Comparison of ENCODE assay signal across 16 cellular contexts in genomic region chr5:115738807-115739206, GRCh38.
DNase-seq lines count a peak whose midpoint lies in the region; ATAC-seq, FAIRE-seq and TF ChIP-seq lines count a peak whose summit lies in the region.
"Had no signal": no experiment of that assay in that cellular context is flagged by ENCODE, and none has a peak within 500 bp of the region (broad histone marks: within the 10 kb centered on the region; RNA-seq: fewer than 3 reads in every experiment).

No MANE protein-coding gene starts in this region.

- TF ChIP-seq RAD21 in SK-N-SH (IDR thresholded peaks at IDR 0.05; ENCODE audit: low read length) = no peak

- WGBS in SK-N-SH (ENCODE audit: low lambda C conversion rate) = 19% methylated on average over 2 of the region's 2 CpGs

- no peak overlapping the region for H2AFZ ChIP-seq in SK-N-SH (ENCODE audit: low read depth)

- ATAC-seq in HG02678 (IDR thresholded peaks at IDR 0.05; ENCODE audit: unreplicated experiment) = no peak
- ATAC-seq in GM21528 (IDR thresholded peaks at IDR 0.05; ENCODE audit: low FRiP score, unreplicated experiment) = no peak

- H3K4me3 ChIP-seq in LNCaP clone FGC (ENCODE audit: low read depth, low read length) (no peak overlapping the region), SK-N-SH (ENCODE audit: low read depth in 2 of 2, low read length in 1 of 2) (no peak overlapping the region)
- H3K4me3 ChIP-seq: BLaER1 treated with 17β-estradiol and CSF1 and Interleukin-3, amounts not matched to agents 10 nM and 100 nM had no signal

- POLR2A ChIA-PET in SK-N-SH (lab: Yijun Ruan, JAX) = no interaction called here

- no peak overlapping the region for H3K27ac ChIP-seq in SK-N-SH (ENCODE audit: low read depth in 2 of 2, low read length in 1 of 2)
- H3K27ac ChIP-seq: BLaER1 treated with 17β-estradiol and CSF1 and Interleukin-3, amounts not matched to agents 10 nM and 100 nM had no signal

- TF ChIP-seq CTCF in LNCaP clone FGC (IDR thresholded peaks at IDR 0.05; ENCODE audit: control insufficient read depth, extremely low read depth, insufficient read depth) = no peak
- TF ChIP-seq CTCF in SK-N-SH (IDR thresholded peaks at IDR 0.05) = no peak

- H3K9ac ChIP-seq in SK-N-SH = no peak overlapping the region
- H3K9ac ChIP-seq: BLaER1 treated with 17β-estradiol and CSF1 and Interleukin-3, amounts not matched to agents 10 nM and 100 nM had no signal

- no peak overlapping the region for H3K4me2 ChIP-seq in SK-N-SH
- H3K4me2 ChIP-seq: BLaER1 treated with 17β-estradiol and CSF1 and Interleukin-3, amounts not matched to agents 10 nM and 100 nM had no signal

- no peak for TF ChIP-seq EP300 in SK-N-SH (IDR thresholded peaks at IDR 0.05; ENCODE audit: borderline replicate concordance in 1 of 2, low read depth in 1 of 2, low read length in 1 of 2)

- no peaks in the 10 kb centered on the region for H3F3A ChIP-seq in SK-N-SH (replicated peaks; ENCODE audit: insufficient read depth)

- no peaks in the 10 kb centered on the region for H3K36me3 ChIP-seq in SK-N-SH (replicated peaks in 1 of 2; ENCODE audit: control insufficient read depth in 1 of 2, insufficient read depth in 2 of 2, low read length in 1 of 2)
- H3K36me3 ChIP-seq: BLaER1 treated with 17β-estradiol and CSF1 and Interleukin-3, amounts not matched to agents 10 nM and 100 nM had no signal

- no peaks in the 10 kb centered on the region for H3K9me3 ChIP-seq in SK-N-SH

- no peaks in the 10 kb centered on the region for H4K20me1 ChIP-seq in SK-N-SH (ENCODE audit: insufficient read depth)
- H4K20me1 ChIP-seq: BLaER1 treated with 17β-estradiol and CSF1 and Interleukin-3, amounts not matched to agents 10 nM and 100 nM had no signal

- peak; percentile 19 for DNase-seq in COR-L47 (lab: John Stamatoyannopoulos, UW)
- peak; percentile 2 for DNase-seq in LNCaP clone FGC (ENCODE audit: low read depth)
- DNase-seq in NCI-H69 (lab: John Stamatoyannopoulos, UW) = peak; percentile 85
- DNase-seq in SK-N-SH = no peak
- DNase-seq in ureter (ENCODE audit: low spot score) = no peak
- DNase-seq: HCEC 1CT; NCI-H1436; NCI-H2029; NCI-H524; NK-92 treated with Interleukin-12 subunit alpha and Interleukin-12 subunit beta, amount 100 ng/mL, for 24 hours; Right ventricle myocardium superior had no signal

- no peaks in the 10 kb centered on the region for H3K9me2 ChIP-seq in SK-N-SH

- CTCF ChIA-PET in SK-N-SH (lab: Yijun Ruan, JAX) = interaction anchor here (2.1 kb wide), 1 partner anchor 11 kb away, joined by 4 read pairs; no protein-coding TSS in a partner anchor

- peak; percentile 86 for FAIRE-seq in islet of Langerhans (lab: Jason Lieb, UNC)
- FAIRE-seq: G401.6 had no signal

- no peaks in the 10 kb centered on the region for H3K79me2 ChIP-seq in SK-N-SH (ENCODE audit: insufficient read depth)

- H3K4me1 ChIP-seq in SK-N-SH (ENCODE audit: control insufficient read depth in 1 of 2, insufficient read depth in 2 of 2, low read depth in 1 of 2, low read length in 1 of 2) = no peaks in the 10 kb centered on the region

- peaks cover 15% of the 10 kb centered on the region; the same call in 1 of the 2 replicates for H3K27me3 ChIP-seq in SK-N-SH (ENCODE audit: insufficient read depth)
- H3K27me3 ChIP-seq: BLaER1 treated with 17β-estradiol and CSF1 and Interleukin-3, amounts not matched to agents 10 nM and 100 nM had no signal

TF ChIP-seq in SK-N-SH, 30 proteins besides CTCF, POLR2A, EP300 and RAD21:
- TF ChIP-seq TAF1 (IDR thresholded peaks at IDR 0.05; ENCODE audit: borderline replicate concordance, low read depth, low read length) (no peak), MXI1 (IDR thresholded peaks at IDR 0.05; ENCODE audit: low read depth, low read length) (no peak), ELF1 (IDR thresholded peaks at IDR 0.05) (no peak), RCOR1 (IDR thresholded peaks at IDR 0.05; ENCODE audit: low read length) (no peak), MAX (IDR thresholded peaks at IDR 0.05; ENCODE audit: low read depth) (no peak), FOXM1 (IDR thresholded peaks at IDR 0.05; ENCODE audit: low read depth) (no peak), USF1 (IDR thresholded peaks at IDR 0.05; ENCODE audit: borderline replicate concordance, low read depth) (no peak), RXRA (IDR thresholded peaks at IDR 0.05; ENCODE audit: borderline replicate concordance, low read depth) (no peak), TEAD4 (IDR thresholded peaks at IDR 0.05; ENCODE audit: borderline replicate concordance, insufficient read depth) (no peak), FOSL2 (IDR thresholded peaks at IDR 0.05; ENCODE audit: borderline replicate concordance, low read depth) (no peak), JUND (IDR thresholded peaks at IDR 0.05) (no peak), POLR2AphosphoS5 (IDR thresholded peaks at IDR 0.05; ENCODE audit: low read depth, low read length) (no peak)

Comparison
In these comparisons a context has a peak if more than half of its experiments do, and no peak if none do; other contexts are left out.
1. DNase-seq: peak in COR-L47 (single experiment), LNCaP clone FGC (single experiment) and NCI-H69 (single experiment); none in SK-N-SH (single experiment) and ureter (single experiment).